ENCODE assay signal across 6 cellular contexts in the genomic region with DNA sequence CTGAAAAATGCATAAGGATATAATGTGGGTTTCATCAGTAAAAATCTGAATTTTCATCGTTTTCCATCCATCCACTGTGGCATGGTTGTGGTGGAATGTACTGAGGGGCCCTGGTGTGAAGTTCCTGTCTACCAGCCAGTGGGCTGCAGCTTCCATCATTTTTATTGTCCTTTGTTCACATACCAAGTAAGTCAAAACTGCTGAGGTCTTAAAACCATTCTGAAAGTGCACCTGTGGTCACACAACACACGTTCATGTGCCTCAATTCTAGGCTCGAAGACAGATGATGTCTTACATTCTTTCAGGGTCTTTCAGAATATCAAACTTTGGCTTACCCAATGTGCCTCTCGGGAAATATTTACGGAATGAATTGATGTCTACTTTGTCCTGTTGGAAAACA. TPM values are rescaled to one million over a fixed set of nuclear protein-coding genes. Genes with fewer than 3 reads are reported as not detected.
"Had no signal": no experiment of that assay in that cellular context is flagged by ENCODE, and none has a peak within 500 bp of the region (broad histone marks: within the 10 kb centered on the region; RNA-seq: fewer than 3 reads in every experiment).

No MANE protein-coding gene starts in this region.

RNA-seq across cellular contexts. Expression of a gene that starts 6.2 kb away (rescaled TPM):
- total RNA-seq: GM23338, H1, H9, HT-29, IMR-90, K562 had no signal
- polyA plus RNA-seq: GM23338, H1, IMR-90, K562 had no signal

RNA-seq across cellular contexts. Expression of a gene that starts 33.9 kb away (rescaled TPM):
- total RNA-seq: GM23338, H1, H9, HT-29, IMR-90, K562 had no signal
- polyA plus RNA-seq: GM23338, H1, IMR-90, K562 had no signal

RNA-seq across cellular contexts. Expression of a gene that starts 36.4 kb away (rescaled TPM):
- total RNA-seq: GM23338, H1, H9, HT-29, IMR-90, K562 had no signal
- polyA plus RNA-seq: GM23338, H1, IMR-90, K562 had no signal

RNA-seq across cellular contexts. Expression of a gene that starts 49.1 kb away (rescaled TPM):
- total RNA-seq: GM23338, H1, H9, HT-29, IMR-90, K562 had no signal
- polyA plus RNA-seq: GM23338, H1, IMR-90, K562 had no signal
